ENCODE assay signal across 15 cellular contexts in genomic region chrX:39675619-39676018, GRCh38.
DNase-seq lines count a peak whose midpoint lies in the region; ATAC-seq and TF ChIP-seq lines count a peak whose summit lies in the region.
"Had no signal": no experiment of that assay in that cellular context is flagged by ENCODE, and none has a peak within 500 bp of the region (broad histone marks: within the 10 kb centered on the region; RNA-seq: fewer than 3 reads in every experiment).

No MANE protein-coding gene starts in this region.

- TF ChIP-seq POLR2A in thyroid gland (IDR thresholded peaks at IDR 0.05): no peak

- no peaks in the 10 kb centered on the region for H3K9me3 ChIP-seq in right cardiac atrium (ENCODE audit: control insufficient read depth, low read length)
- H3K9me3 ChIP-seq in thyroid gland: no peaks in the 10 kb centered on the region
- H3K9me3 ChIP-seq in effector memory CD4-positive, alpha-beta T cell (ENCODE audit: control insufficient read depth, low read length): no peaks in the 10 kb centered on the region
- H3K9me3 ChIP-seq: ovary had no signal

- WGBS in right cardiac atrium: 38% methylated on average over 2 of the region's 2 CpGs
- WGBS in thyroid gland, 2 donors: 9 to 35% methylated on average over 1 to 2 of the region's 2 CpGs

- H3K4me3 ChIP-seq in cardiac fibroblast (replicated peaks in 1 of 2; ENCODE audit: low read depth in 2 of 2, low read length in 2 of 2) (no peak overlapping the region), right cardiac atrium (ENCODE audit: low read length) (no peak overlapping the region), thyroid gland (replicated peaks in 1 of 3) (no peak overlapping the region)
- H3K4me3 ChIP-seq in effector memory CD4-positive, alpha-beta T cell (ENCODE audit: insufficient read depth, low read depth, low read length, poor library complexity, severe bottlenecking): no peak overlapping the region
- H3K4me3 ChIP-seq: ovary had no signal

- no peaks in the 10 kb centered on the region for H3K27me3 ChIP-seq in right cardiac atrium (ENCODE audit: control insufficient read depth, insufficient read depth)
- no peaks in the 10 kb centered on the region for H3K27me3 ChIP-seq in thyroid gland
- H3K27me3 ChIP-seq in effector memory CD4-positive, alpha-beta T cell (replicated peaks; ENCODE audit: control insufficient read depth, insufficient read depth, low read length, poor library complexity, severe bottlenecking): no peaks in the 10 kb centered on the region
- H3K27me3 ChIP-seq: ovary had no signal

- peak; percentile 69 to 75 for ATAC-seq in right cardiac atrium
- ATAC-seq: activated naive CD8-positive, alpha-beta T cell treated with anti-CD3 and anti-CD28 coated beads, Interleukin-2, amount 50 U/mL, for 24 hours; PC-3 had no signal

- H3K4me1 ChIP-seq in right cardiac atrium (ENCODE audit: control insufficient read depth, insufficient read depth, low read length): peaks cover 3% of the 10 kb centered on the region
- H3K4me1 ChIP-seq in thyroid gland: peaks cover 0 to 3% of the 10 kb centered on the region in 2 donors
- H3K4me1 ChIP-seq in effector memory CD4-positive, alpha-beta T cell (ENCODE audit: control insufficient read depth, insufficient read depth, low read length, poor library complexity, severe bottlenecking): no peaks in the 10 kb centered on the region

- TF ChIP-seq CTCF in cardiac fibroblast (IDR thresholded peaks at IDR 0.05; ENCODE audit: low read depth, low read length): no peak
- no peak for TF ChIP-seq CTCF in thyroid gland (IDR thresholded peaks at IDR 0.05)

- DNase-seq in LHCN-M2 (ENCODE audit: low read depth) (peak; percentile 9), cardiac fibroblast (ENCODE audit: low read depth in 2 of 2) (peak; percentile 56 to 78), right cardiac atrium (peak; percentile 81 to 86 (median 82)), thyroid gland (peak; percentile 48 to 51), OCI-M1 (lab: John Stamatoyannopoulos, UW) (no peak), GM19240 (ENCODE audit: insufficient read length, low spot score) (no peak)
- DNase-seq in effector memory CD4-positive, alpha-beta T cell: no peak
- DNase-seq: activated CD4-positive, alpha-beta memory T cell treated with anti-CD3 and anti-CD28 coated beads, Interleukin-2, amount 10 ng/mL, durations not matched to agents 7 days and 5 days; activated naive CD8-positive, alpha-beta T cell treated with anti-CD3 and anti-CD28 coated beads, Interleukin-2, amount 50 U/mL, for 24 hours; NCI-H187; NCI-H526 treated with DMSO at 0.1 percent for 48 hours; PC-3 had no signal

- no peaks in the 10 kb centered on the region for H3K36me3 ChIP-seq in thyroid gland
- H3K36me3 ChIP-seq in effector memory CD4-positive, alpha-beta T cell (ENCODE audit: control insufficient read depth, insufficient read depth, low read length): no peaks in the 10 kb centered on the region
- H3K36me3 ChIP-seq: ovary had no signal

- intact Hi-C loops in right cardiac atrium (cut with DNase I): no loop called here
- intact Hi-C loops in thyroid gland (cut with DNase I): no loop called here

- H3K27ac ChIP-seq in right cardiac atrium (ENCODE audit: low read length) (no peak overlapping the region), thyroid gland (peak overlapping the region in 1 of 3 donors; percentile 11)
- no peak overlapping the region for H3K27ac ChIP-seq in effector memory CD4-positive, alpha-beta T cell (ENCODE audit: insufficient read depth, low read length, poor library complexity, severe bottlenecking)
- H3K27ac ChIP-seq: C4-2B, ovary, VCaP had no signal

Comparison
In these comparisons a context has a peak if more than half of its experiments do, and no peak if none do; other contexts are left out.
1. DNase-seq: peak in LHCN-M2 (single experiment), cardiac fibroblast (2 of 2), right cardiac atrium (3 of 3) and thyroid gland (2 of 2); none in OCI-M1 (single experiment), GM19240 (single experiment) and effector memory CD4-positive, alpha-beta T cell (0 of 3).